ENCODE assay signal across 22 cellular contexts in genomic region chr2:106858810-106859209, GRCh38.
"Had no signal": no experiment of that assay in that cellular context is flagged by ENCODE, and none has a peak within 500 bp of the region (broad histone marks: within the 10 kb centered on the region; RNA-seq: fewer than 3 reads in every experiment).

No MANE protein-coding gene starts in this region.

- H3K36me3 ChIP-seq: esophagus squamous epithelium, gastroesophageal sphincter, left ventricle myocardium inferior, neural progenitor cell, pancreas, prostate gland, right lobe of liver, transverse colon had no signal

- ATAC-seq: gastroesophageal sphincter; left cardiac atrium; natural killer cell treated with Interleukin-12 subunit alpha and Interleukin-12 subunit beta and Interleukin-15 and Interleukin-18, amount 100 ng/mL, for 72 hours; pancreas; right lobe of liver; stimulated activated naive B cell treated with anti-CD40 and anti-IgM and Interleukin-4, amounts not matched to agents 10 μg/mL and 1 μg/mL and 100 μg/mL, for 72 hours; stimulated activated naive CD8-positive, alpha-beta T cell treated with anti-CD3 and anti-CD28 coated beads, Interleukin-15, amount 100 ng/mL, for 72 hours had no signal

- H3K4me1 ChIP-seq: left ventricle myocardium inferior, pancreas, prostate gland, right lobe of liver, testis, transverse colon had no signal

- H3K4me2 ChIP-seq: neural progenitor cell had no signal

- H2AFZ ChIP-seq: neural progenitor cell had no signal

- H3K9me3 ChIP-seq: pancreas, prostate gland, right lobe of liver, testis had no signal

- H3K9ac ChIP-seq: neural progenitor cell had no signal

- H3K27me3 ChIP-seq: esophagus squamous epithelium, gastroesophageal sphincter, pancreas, right lobe of liver, testis, transverse colon had no signal

- H3K27ac ChIP-seq: esophagus squamous epithelium, gastroesophageal sphincter, left ventricle myocardium inferior, neural progenitor cell, pancreas, prostate gland, right lobe of liver, testis, transverse colon had no signal

- H3K4me3 ChIP-seq: esophagus squamous epithelium, gastroesophageal sphincter, left ventricle myocardium inferior, lung, neural progenitor cell, pancreas, prostate gland, right lobe of liver, testis, transverse colon had no signal

- DNase-seq: esophagus squamous epithelium; foreskin fibroblast; immature natural killer cell; left cardiac atrium; left ventricle myocardium inferior; mesenchymal stem cell; midbrain; nucleus accumbens; pancreas; retina; right lobe of liver; stimulated activated CD4-positive, alpha-beta T cell treated with anti-CD3 and anti-CD28 coated beads, Interleukin-4, amount 100 ng/mL, for 1 hour; stimulated activated CD8-positive, alpha-beta memory T cell treated with anti-CD3 and anti-CD28 coated beads, Interleukin-4, amount 100 ng/mL, for 48 hours; stimulated activated naive B cell treated with anti-CD40 and anti-IgM and Interleukin-4, amounts not matched to agents 10 μg/mL and 1 μg/mL and 100 μg/mL, for 72 hours; stimulated activated naive CD8-positive, alpha-beta T cell treated with anti-CD3 and anti-CD28 coated beads, Interleukin-15, amount 100 ng/mL, for 72 hours; testis; transverse colon had no signal
